Comparison of ENCODE assay signal across 8 cellular contexts in genomic region chr11:2532704-2533641, GRCh38.
DNase-seq lines count a peak whose midpoint lies in the region; ATAC-seq lines count a peak whose summit lies in the region.

No MANE protein-coding gene starts in this region.

- peak; percentile 73 for ATAC-seq in GM19351 (IDR thresholded peaks at IDR 0.05; ENCODE audit: unreplicated experiment)
- ATAC-seq in effector memory CD8-positive, alpha-beta T cell (replicated peaks) = peak; percentile 91

- no peaks in the 10 kb centered on the region for H3K27me3 ChIP-seq in mesendoderm (ENCODE audit: insufficient read depth, low read length, poor library complexity)

- no peak overlapping the region for H3K27ac Mint-ChIP-seq in effector memory CD8-positive, alpha-beta T cell

- no peak overlapping the region for H2BK120ac ChIP-seq in mesendoderm (ENCODE audit: low read depth, low read length)

- H3K18ac ChIP-seq in mesendoderm (ENCODE audit: low read length) = no peak overlapping the region

- H2BK5ac ChIP-seq in mesendoderm (ENCODE audit: low read length) = no peak overlapping the region

- no peaks in the 10 kb centered on the region for H3K36me3 ChIP-seq in mesendoderm (ENCODE audit: control insufficient read depth, insufficient read depth, low read length)

- H3K79me1 ChIP-seq in mesendoderm (ENCODE audit: low read length) = no peaks in the 10 kb centered on the region

- H3K4me3 ChIP-seq in mesendoderm (ENCODE audit: low read length) = no peak overlapping the region

- peak; percentile 63 to 74 for DNase-seq in AML-193 (lab: John Stamatoyannopoulos, UW)
- DNase-seq in HT1080 (ENCODE audit: low read depth) = peak; percentile 91
- peak; percentile 80 for DNase-seq in NOMO-1 treated with DMSO at 0.1 percent for 48 hours (lab: John Stamatoyannopoulos, UW; ENCODE audit: unreplicated experiment)
- DNase-seq in activated CD8-positive, alpha-beta memory T cell treated with anti-CD3 and anti-CD28 coated beads for 4 hours (ENCODE audit: low read depth in 2 of 2) = peak; percentile 76 to 85
- DNase-seq in effector memory CD8-positive, alpha-beta T cell = peak; percentile 90 to 91 (median 90)
- peak; percentile 97 for DNase-seq in mesendoderm
- DNase-seq in stimulated activated CD8-positive, alpha-beta memory T cell treated with anti-CD3 and anti-CD28 coated beads, Interleukin-12 subunit alpha, Interleukin-12 subunit beta, amount 100 ng/mL, for 1 hour (ENCODE audit: low read depth) = peak; percentile 85

- H3K36me3 Mint-ChIP-seq in effector memory CD8-positive, alpha-beta T cell (ENCODE audit: insufficient read depth) = peaks cover 7% of the 10 kb centered on the region

- H2AK5ac ChIP-seq in mesendoderm (ENCODE audit: low read length) = peak overlapping the region; percentile 16

- peak overlapping the region; percentile 58 for H3K9ac ChIP-seq in mesendoderm (ENCODE audit: low read length)

- peaks cover 0 to 9% of the 10 kb centered on the region in 2 donors for H3K27me3 Mint-ChIP-seq in effector memory CD8-positive, alpha-beta T cell

- peak overlapping the region; percentile 85 for H3K56ac ChIP-seq in mesendoderm (ENCODE audit: low read length)

- no peaks in the 10 kb centered on the region for H3K79me2 ChIP-seq in mesendoderm (ENCODE audit: control insufficient read depth, insufficient read depth, low read length)

- peaks cover 8 to 19% of the 10 kb centered on the region in 2 donors for H3K4me1 Mint-ChIP-seq in effector memory CD8-positive, alpha-beta T cell (ENCODE audit: low read depth in 2 of 2)

- WGBS in mesendoderm (ENCODE audit: extremely low coverage, insufficient coverage, low lambda C conversion rate) = no CpG with 5 or more reads among the region's 47 CpGs

- peak overlapping the region; percentile 4 for H3K27ac ChIP-seq in mesendoderm (ENCODE audit: low read depth, low read length)

- no peak overlapping the region for H2BK15ac ChIP-seq in mesendoderm (replicated peaks; ENCODE audit: low read depth)

- H3K4me1 ChIP-seq in mesendoderm (ENCODE audit: control insufficient read depth, low read depth, low read length) = peaks cover 5% of the 10 kb centered on the region

- H3K23ac ChIP-seq in mesendoderm (ENCODE audit: low read length) = peak overlapping the region; percentile 59

- no peak overlapping the region for H4K8ac ChIP-seq in mesendoderm (ENCODE audit: low read depth, low read length)

- no peak overlapping the region for H3K4me2 ChIP-seq in mesendoderm (ENCODE audit: low read length)

- H3K4ac ChIP-seq in mesendoderm (ENCODE audit: low read depth, low read length) = no peak overlapping the region

- peak overlapping the region; percentile 56 to 69 for H3K4me3 Mint-ChIP-seq in effector memory CD8-positive, alpha-beta T cell

- H3K9me3 Mint-ChIP-seq in effector memory CD8-positive, alpha-beta T cell = no peaks in the 10 kb centered on the region

- no peak overlapping the region for H4K5ac ChIP-seq in mesendoderm (ENCODE audit: low read length)
